Comparison of ENCODE assay signal across 1 cellular context in genomic region chr3:171388537-171388936, GRCh38.
A peak's percentile ranks its signal among the peaks of the same experiment; 100 is the strongest.
TF ChIP-seq lines count a peak whose summit lies in the region.

No MANE protein-coding gene starts in this region.

TF ChIP-seq in K562, 482 proteins besides CTCF, POLR2A, EP300 and RAD21 (continued from another document):
- TF ChIP-seq ZHX1 (conservative IDR thresholded peaks at IDR 0.05; ENCODE audit: low read length) (no peak), ZNF398 (CRISPR knock-in tag; IDR thresholded peaks at IDR 0.05) (no peak), SOX6 (IDR thresholded peaks at IDR 0.05) (peak; percentile 36; the same call in 1 of the 2 replicates), SRSF9 (IDR thresholded peaks at IDR 0.05; ENCODE audit: borderline replicate concordance, low read depth, low read length) (no peak), CBX1 (IDR thresholded peaks at IDR 0.05; ENCODE audit: low read depth) (no peak), CHD1 (IDR thresholded peaks at IDR 0.05; ENCODE audit: low read length) (no peak), KDM1A (IDR thresholded peaks at IDR 0.05) (peak in 1 of 2 experiments; percentile 34; a peak in 1 of 4 replicates), CEBPB (tag; IDR thresholded peaks at IDR 0.05) (no peak), ZNF24 (IDR thresholded peaks at IDR 0.05) (no peak), NFYB (IDR thresholded peaks at IDR 0.05; ENCODE audit: extremely low read depth, insufficient read length) (no peak), FOXA3 (CRISPR knock-in tag; conservative IDR thresholded peaks at IDR 0.05 in 1 of 2, IDR thresholded peaks at IDR 0.05 in 1 of 2) (peak in 1 of 2 experiments; percentile 35; a peak in 1 of 4 replicates), FOXM1 (IDR thresholded peaks at IDR 0.05; ENCODE audit: low read depth) (peak; percentile 13; the same call in 1 of the 2 replicates), FOXM1 (CRISPR knock-in tag; IDR thresholded peaks at IDR 0.05; ENCODE audit: low read depth) (no peak), PHF8 (IDR thresholded peaks at IDR 0.05; ENCODE audit: borderline replicate concordance, low read length) (no peak), E4F1 (CRISPR knock-in tag; IDR thresholded peaks at IDR 0.05; ENCODE audit: borderline replicate concordance) (no peak)
